In the genomic region with DNA sequence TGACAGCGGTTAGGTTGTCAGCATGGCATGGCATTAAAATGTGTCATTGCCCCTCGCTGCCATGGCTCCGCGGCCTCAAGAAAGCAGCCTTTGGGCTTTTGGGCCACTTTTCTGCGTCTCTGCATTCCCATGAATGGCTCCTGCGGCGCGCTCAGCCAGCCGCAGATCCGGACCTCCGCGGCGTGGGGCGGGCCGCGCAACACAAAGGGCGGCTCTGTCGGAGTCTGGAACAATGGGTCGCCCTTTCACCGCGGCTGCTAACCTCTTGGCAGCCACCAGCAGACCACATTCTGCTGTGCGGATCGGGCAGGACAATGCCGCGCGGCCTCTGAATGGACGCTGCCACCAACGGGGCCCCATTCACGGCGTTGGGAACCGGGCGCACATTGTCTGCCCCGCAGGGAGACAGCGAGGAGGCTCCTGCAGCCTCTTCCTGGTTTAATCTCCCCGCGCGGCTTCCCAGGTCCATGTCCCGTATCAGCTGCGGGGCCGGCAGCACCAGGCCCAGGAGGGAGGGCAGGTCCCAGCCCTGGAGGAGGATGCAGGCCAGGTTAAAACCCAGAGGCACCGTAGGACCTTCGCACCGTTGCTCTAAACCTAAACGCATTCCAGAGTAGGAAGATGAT, we compare ENCODE assay signal across 14 cellular contexts.
A peak's percentile ranks its signal among the peaks of the same experiment; 100 is the strongest.
DNase-seq lines count a peak whose midpoint lies in the region; ATAC-seq and TF ChIP-seq lines count a peak whose summit lies in the region.
"Had no signal": no experiment of that assay in that cellular context is flagged by ENCODE, and none has a peak within 500 bp of the region (broad histone marks: within the 10 kb centered on the region; RNA-seq: fewer than 3 reads in every experiment).

No MANE protein-coding gene starts in this region.

- intact Hi-C loops in natural killer cell (cut with micrococcal nuclease) (no loop called here), left ventricle myocardium inferior (cut with micrococcal nuclease) (no loop called here), esophagus squamous epithelium (cut with DNase I) (no loop called here)

- H3K27ac Mint-ChIP-seq in natural killer cell treated with Interleukin-12 subunit alpha and Interleukin-12 subunit beta and Interleukin-15 and Interleukin-18, amount 100 ng/mL, for 72 hours, result no peak overlapping the region
- H3K27ac Mint-ChIP-seq in natural killer cell, result no peak overlapping the region
- H3K27ac Mint-ChIP-seq: activated naive CD8-positive, alpha-beta T cell treated with anti-CD3 and anti-CD28 coated beads for 36 hours had no signal

- H3K9me3 ChIP-seq in left ventricle myocardium inferior (replicated peaks), result no peaks in the 10 kb centered on the region
- no peaks in the 10 kb centered on the region for H3K9me3 ChIP-seq in mucosa of stomach (ENCODE audit: control insufficient read depth, low read length)
- peaks cover 0 to 10% (median 0%) of the 10 kb centered on the region in 3 donors for H3K9me3 ChIP-seq in esophagus squamous epithelium
- H3K9me3 ChIP-seq: upper lobe of left lung had no signal

- TF ChIP-seq POLR2A in esophagus squamous epithelium (IDR thresholded peaks at IDR 0.05), result no peak

- TF ChIP-seq CTCF in natural killer cell (IDR thresholded peaks at IDR 0.05), result no peak
- no peak for TF ChIP-seq CTCF in left ventricle myocardium inferior (IDR thresholded peaks at IDR 0.05; ENCODE audit: borderline replicate concordance)
- no peak for TF ChIP-seq CTCF in esophagus squamous epithelium (IDR thresholded peaks at IDR 0.05)

- H3K36me3 ChIP-seq in left ventricle myocardium inferior (peaks cover 48% of the 10 kb centered on the region), mucosa of stomach (ENCODE audit: control insufficient read depth, insufficient read depth, low read length) (no peaks in the 10 kb centered on the region), esophagus squamous epithelium (peaks cover 0 to 57% (median 12%) of the 10 kb centered on the region in 3 donors)

- no peaks in the 10 kb centered on the region for H3K9me3 Mint-ChIP-seq in natural killer cell treated with Interleukin-12 subunit alpha and Interleukin-12 subunit beta and Interleukin-15 and Interleukin-18, amount 100 ng/mL, for 72 hours
- H3K9me3 Mint-ChIP-seq in natural killer cell, result no peaks in the 10 kb centered on the region
- H3K9me3 Mint-ChIP-seq: activated naive CD8-positive, alpha-beta T cell treated with anti-CD3 and anti-CD28 coated beads for 36 hours had no signal

- H3K9ac ChIP-seq in mucosa of stomach (ENCODE audit: low read length), result peak overlapping the region; percentile 54

- H3K4me3 ChIP-seq in left ventricle myocardium inferior (no peak overlapping the region), mucosa of stomach (ENCODE audit: low read length) (no peak overlapping the region), esophagus squamous epithelium (no peak overlapping the region)
- H3K4me3 ChIP-seq: A549, skin epidermis, upper lobe of left lung had no signal

- H3K27me3 Mint-ChIP-seq in natural killer cell treated with Interleukin-12 subunit alpha and Interleukin-12 subunit beta and Interleukin-15 and Interleukin-18, amount 100 ng/mL, for 72 hours, result no peaks in the 10 kb centered on the region
- no peaks in the 10 kb centered on the region for H3K27me3 Mint-ChIP-seq in natural killer cell (ENCODE audit: low read depth in 2 of 2)
- H3K27me3 Mint-ChIP-seq: activated naive CD8-positive, alpha-beta T cell treated with anti-CD3 and anti-CD28 coated beads for 36 hours had no signal

- H3K27ac ChIP-seq in left ventricle myocardium inferior (replicated peaks) (peak overlapping the region; percentile 38), esophagus squamous epithelium (no peak overlapping the region)
- H3K27ac ChIP-seq: A549, skin epidermis, upper lobe of left lung had no signal

- 78 to 90% methylated on average over 4 to 33 of the region's 44 CpGs for WGBS in esophagus squamous epithelium, 2 donors

- peaks cover 0 to 15% of the 10 kb centered on the region in 2 donors for H3K4me1 Mint-ChIP-seq in natural killer cell treated with Interleukin-12 subunit alpha and Interleukin-12 subunit beta and Interleukin-15 and Interleukin-18, amount 100 ng/mL, for 72 hours (ENCODE audit: low read depth in 2 of 2)
- peaks cover 0 to 6% of the 10 kb centered on the region in 2 donors for H3K4me1 Mint-ChIP-seq in natural killer cell
- H3K4me1 Mint-ChIP-seq: activated naive CD8-positive, alpha-beta T cell treated with anti-CD3 and anti-CD28 coated beads for 36 hours had no signal

- peak; percentile 46 for DNase-seq in natural killer cell treated with Interleukin-12 subunit alpha and Interleukin-12 subunit beta and Interleukin-15 and Interleukin-18, amount 100 ng/mL, for 72 hours (ENCODE audit: low spot score)
- no peak for DNase-seq in natural killer cell
- peak; percentile 16 for DNase-seq in left ventricle myocardium inferior
- no peak for DNase-seq in esophagus squamous epithelium (lab: John Stamatoyannopoulos, UW)
- DNase-seq in NCI-H2196 (lab: John Stamatoyannopoulos, UW; ENCODE audit: unreplicated experiment), result no peak
- no peak for DNase-seq in CD1c-positive myeloid dendritic cell (ENCODE audit: extremely low spot score)
- DNase-seq: activated naive CD8-positive, alpha-beta T cell treated with anti-CD3 and anti-CD28 coated beads for 36 hours; glutamatergic neuron; NCI-H524 had no signal

- no peak for ATAC-seq in natural killer cell treated with Interleukin-12 subunit alpha and Interleukin-12 subunit beta and Interleukin-15 and Interleukin-18, amount 100 ng/mL, for 72 hours
- no peak for ATAC-seq in natural killer cell
- ATAC-seq in HG03135 (IDR thresholded peaks at IDR 0.05; ENCODE audit: unreplicated experiment), result no peak
- ATAC-seq: A549 had no signal

- H3K27me3 ChIP-seq in left ventricle myocardium inferior (ENCODE audit: low read depth) (no peaks in the 10 kb centered on the region), mucosa of stomach (ENCODE audit: control insufficient read depth, insufficient read depth, low read length) (no peaks in the 10 kb centered on the region), esophagus squamous epithelium (no peaks in the 10 kb centered on the region)
- H3K27me3 ChIP-seq: upper lobe of left lung had no signal

- no peak overlapping the region for H3K4me3 Mint-ChIP-seq in natural killer cell treated with Interleukin-12 subunit alpha and Interleukin-12 subunit beta and Interleukin-15 and Interleukin-18, amount 100 ng/mL, for 72 hours
- no peak overlapping the region for H3K4me3 Mint-ChIP-seq in natural killer cell
- H3K4me3 Mint-ChIP-seq: activated naive CD8-positive, alpha-beta T cell treated with anti-CD3 and anti-CD28 coated beads for 36 hours had no signal

- no peaks in the 10 kb centered on the region for H3K4me1 ChIP-seq in left ventricle myocardium inferior
- peaks cover 45% of the 10 kb centered on the region for H3K4me1 ChIP-seq in mucosa of stomach (ENCODE audit: control insufficient read depth, insufficient read depth, low read length)
- no peaks in the 10 kb centered on the region for H3K4me1 ChIP-seq in esophagus squamous epithelium
- H3K4me1 ChIP-seq: A549, upper lobe of left lung had no signal

- H3K36me3 Mint-ChIP-seq in natural killer cell treated with Interleukin-12 subunit alpha and Interleukin-12 subunit beta and Interleukin-15 and Interleukin-18, amount 100 ng/mL, for 72 hours, result no peaks in the 10 kb centered on the region
- no peaks in the 10 kb centered on the region for H3K36me3 Mint-ChIP-seq in natural killer cell

Comparison
In these comparisons a context has a peak if more than half of its experiments do, and no peak if none do; other contexts are left out.
1. DNase-seq: peak in natural killer cell treated with Interleukin-12 subunit alpha and Interleukin-12 subunit beta and Interleukin-15 and Interleukin-18, amount 100 ng/mL, for 72 hours (single experiment) and left ventricle myocardium inferior (single experiment); none in natural killer cell (single experiment), esophagus squamous epithelium (single experiment), NCI-H2196 (single experiment) and CD1c-positive myeloid dendritic cell (single experiment).